Comparison of ENCODE assay signal across 18 cellular contexts in the genomic region with DNA sequence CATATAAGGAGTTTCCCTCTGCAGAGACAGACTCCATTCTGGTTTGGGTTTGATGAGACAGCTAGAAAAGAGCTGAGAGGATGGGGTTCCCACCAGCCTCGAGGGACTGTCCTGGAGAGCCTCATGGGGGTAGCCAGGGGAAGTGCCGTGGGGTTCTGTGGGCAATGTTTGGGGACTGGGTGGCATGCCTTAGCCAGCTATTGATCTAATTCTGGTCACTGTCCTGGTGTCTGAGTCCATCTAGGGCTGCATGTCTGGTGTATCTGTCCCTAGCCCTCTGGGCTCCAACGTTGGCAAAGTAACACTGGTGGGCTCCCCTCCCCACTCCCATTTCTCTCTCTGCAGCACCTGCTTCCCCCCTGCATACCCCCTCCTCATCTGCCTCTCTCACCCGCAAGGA.
DNase-seq lines count a peak whose midpoint lies in the region; ATAC-seq and TF ChIP-seq lines count a peak whose summit lies in the region.
"Had no signal": no experiment of that assay in that cellular context is flagged by ENCODE, and none has a peak within 500 bp of the region (broad histone marks: within the 10 kb centered on the region; RNA-seq: fewer than 3 reads in every experiment).

No MANE protein-coding gene starts in this region.

- peaks cover 11% of the 10 kb centered on the region for H3K9me3 Mint-ChIP-seq in activated CD4-positive, alpha-beta T cell treated with anti-CD3 and anti-CD28 coated beads, Interleukin-2, amount 10 ng/mL, durations not matched to agents 24 days and 14 days
- H3K9me3 Mint-ChIP-seq: natural killer cell treated with Interleukin-12 subunit alpha and Interleukin-12 subunit beta and Interleukin-15 and Interleukin-18, amount 100 ng/mL, for 72 hours had no signal

- peaks cover 13% of the 10 kb centered on the region for H3F3A ChIP-seq in GM23248 (ENCODE audit: insufficient read depth)

- H3K36me3 Mint-ChIP-seq in activated CD4-positive, alpha-beta T cell treated with anti-CD3 and anti-CD28 coated beads, Interleukin-2, amount 10 ng/mL, durations not matched to agents 24 days and 14 days (ENCODE audit: low read depth): no peaks in the 10 kb centered on the region

- H3K4me3 ChIP-seq in GM23248 (no peak overlapping the region; the same call in 1 of the 2 replicates), coronary artery (no peak overlapping the region), suprapubic skin (no peak overlapping the region)

- intact Hi-C loops in activated CD4-positive, alpha-beta T cell treated with anti-CD3 and anti-CD28 coated beads, Interleukin-2, amount 10 ng/mL, durations not matched to agents 24 days and 14 days (cut with micrococcal nuclease): no loop called here

- in situ Hi-C loops in GM23248 (cut with MboI): loop anchor here (25.0 kb wide), 1 partner anchor 363 kb away; no protein-coding TSS in a partner anchor

- H3K9me3 ChIP-seq in GM23248 (ENCODE audit: low read depth): no peaks in the 10 kb centered on the region
- no peaks in the 10 kb centered on the region for H3K9me3 ChIP-seq in suprapubic skin

- H3K4me2 ChIP-seq in GM23248 (ENCODE audit: unreplicated experiment): peak overlapping the region; percentile 77

- no peak overlapping the region for H3K4me3 Mint-ChIP-seq in activated CD4-positive, alpha-beta T cell treated with anti-CD3 and anti-CD28 coated beads, Interleukin-2, amount 10 ng/mL, durations not matched to agents 24 days and 14 days
- H3K4me3 Mint-ChIP-seq: natural killer cell treated with Interleukin-12 subunit alpha and Interleukin-12 subunit beta and Interleukin-15 and Interleukin-18, amount 100 ng/mL, for 72 hours had no signal

- H3K27me3 ChIP-seq in GM23248 (replicated peaks; ENCODE audit: insufficient read depth) (no peaks in the 10 kb centered on the region), suprapubic skin (peaks cover 11% of the 10 kb centered on the region)

- H3K4me1 ChIP-seq in GM23248 (ENCODE audit: insufficient read depth) (peaks cover 19% of the 10 kb centered on the region), suprapubic skin (peaks cover 37% of the 10 kb centered on the region)

- peak overlapping the region; percentile 77 for H2AFZ ChIP-seq in GM23248

- peaks cover 11% of the 10 kb centered on the region for H3K27me3 Mint-ChIP-seq in activated CD4-positive, alpha-beta T cell treated with anti-CD3 and anti-CD28 coated beads, Interleukin-2, amount 10 ng/mL, durations not matched to agents 24 days and 14 days

- peak overlapping the region; percentile 75 for H3K9ac ChIP-seq in GM23248

- no peaks in the 10 kb centered on the region for H4K20me1 ChIP-seq in GM23248 (ENCODE audit: insufficient read depth)

- peak overlapping the region; percentile 88 for H3K27ac ChIP-seq in GM23248
- H3K27ac ChIP-seq in coronary artery: peak overlapping the region; percentile 48 to 86
- H3K27ac ChIP-seq in suprapubic skin: peak overlapping the region; percentile 73

- ATAC-seq in omental fat pad (ENCODE audit: low FRiP score) (no peak), GM21825 (IDR thresholded peaks at IDR 0.05; ENCODE audit: unreplicated experiment) (no peak)

- peaks cover 10% of the 10 kb centered on the region for H3K4me1 Mint-ChIP-seq in activated CD4-positive, alpha-beta T cell treated with anti-CD3 and anti-CD28 coated beads, Interleukin-2, amount 10 ng/mL, durations not matched to agents 24 days and 14 days

- WGBS in GM23248 (ENCODE audit: low coverage in 1 of 2, low lambda C conversion rate in 2 of 2, missing lambda C conversion rate in 2 of 2), 2 experiments: 32 to 36% methylated on average over 4 of the region's 4 CpGs
- WGBS in suprapubic skin: 73% methylated on average over 4 of the region's 4 CpGs

- TF ChIP-seq EP300 in suprapubic skin (IDR thresholded peaks at IDR 0.05): no peak

- no peaks in the 10 kb centered on the region for H3K9me2 ChIP-seq in GM23248 (ENCODE audit: insufficient read depth)

- no peak for TF ChIP-seq CTCF in coronary artery (IDR thresholded peaks at IDR 0.05)
- no peak for TF ChIP-seq CTCF in omental fat pad (IDR thresholded peaks at IDR 0.05)
- TF ChIP-seq CTCF in suprapubic skin (IDR thresholded peaks at IDR 0.05): no peak

- H3K79me2 ChIP-seq in GM23248 (ENCODE audit: insufficient read depth): no peaks in the 10 kb centered on the region

- H3K36me3 ChIP-seq in GM23248 (ENCODE audit: low read depth) (no peaks in the 10 kb centered on the region), suprapubic skin (no peaks in the 10 kb centered on the region)

- DNase-seq in GM23248 (no peak), coronary artery (ENCODE audit: low spot score) (no peak), omental fat pad (ENCODE audit: low spot score) (peak; percentile 13), suprapubic skin (ENCODE audit: low spot score in 2 of 2) (no peak), 8988T (no peak), T-helper 1 cell (no peak)
- DNase-seq in activated CD4-positive, alpha-beta T cell treated with anti-CD3 and anti-CD28 coated beads, Interleukin-2, amount 10 ng/mL, durations not matched to agents 24 days and 14 days: no peak
- DNase-seq: activated CD4-positive, alpha-beta T cell treated with anti-CD3 and anti-CD28 coated beads for 1 hour; activated CD8-positive, alpha-beta memory T cell treated with anti-CD3 and anti-CD28 coated beads, Interleukin-2, amount 50 U/mL, for 48 hours; activated naive CD4-positive, alpha-beta T cell; DMS153; NCI-H1436 treated with DMSO at 0.1 percent for 48 hours; NCI-H2227 treated with DMSO at 0.1 percent for 48 hours; NK-92 treated with Interleukin-12 subunit alpha and Interleukin-12 subunit beta, amount 100 ng/mL, for 24 hours; SHP77 treated with DMSO at 0.1 percent for 48 hours; T-helper 2 cell had no signal

- no peak overlapping the region for H3K27ac Mint-ChIP-seq in activated CD4-positive, alpha-beta T cell treated with anti-CD3 and anti-CD28 coated beads, Interleukin-2, amount 10 ng/mL, durations not matched to agents 24 days and 14 days

- no peak for TF ChIP-seq POLR2A in suprapubic skin (IDR thresholded peaks at IDR 0.05)
